In genomic region chr16:15057755-15058417, GRCh38 we compare ENCODE assay signal across 21 cellular contexts. TPM values are rescaled to one million over a fixed set of nuclear protein-coding genes. Genes with fewer than 3 reads are reported as not detected.
DNase-seq lines count a peak whose midpoint lies in the region; ATAC-seq, FAIRE-seq and TF ChIP-seq lines count a peak whose summit lies in the region.
"Had no signal": no experiment of that assay in that cellular context is flagged by ENCODE, and none has a peak within 500 bp of the region (broad histone marks: within the 10 kb centered on the region; RNA-seq: fewer than 3 reads in every experiment).

No MANE protein-coding gene starts in this region.

- H3K4me3 ChIP-seq in small intestine (ENCODE audit: low read depth in 1 of 2, low read length in 2 of 2), result no peak overlapping the region
- H3K4me3 ChIP-seq in naive thymus-derived CD4-positive, alpha-beta T cell (ENCODE audit: low read length), result no peak overlapping the region

- peaks cover 12 to 23% (median 15%) of the 10 kb centered on the region in 7 donors for H3K4me1 Mint-ChIP-seq in naive thymus-derived CD4-positive, alpha-beta T cell

- H3K27me3 Mint-ChIP-seq in naive thymus-derived CD4-positive, alpha-beta T cell, result no peaks in the 10 kb centered on the region
- H3K27me3 Mint-ChIP-seq: CD8-positive, alpha-beta memory T cell had no signal

- CTCF ChIA-PET in RWPE1 (lab: Yijun Ruan, JAX), result interaction anchor here (0.9 kb wide), 1 partner anchor 16 kb away, joined by 6 read pairs; no protein-coding TSS in a partner anchor
- CTCF ChIA-PET in naive thymus-derived CD4-positive, alpha-beta T cell (lab: Charles Lee), result interaction anchor here (0.6 kb wide), 1 partner anchor 949 kb away, joined by 3 read pairs; no protein-coding TSS in a partner anchor

- POLR2A ChIA-PET in RWPE1 (lab: Yijun Ruan, JAX; ENCODE audit: low non-redundant PET), result interaction anchor here (0.6 kb wide), 1 partner anchor 34 kb away, joined by 3 read pairs; no protein-coding TSS in a partner anchor
- POLR2A ChIA-PET in naive thymus-derived CD4-positive, alpha-beta T cell (lab: Charles Lee), result interaction anchor here (0.6 to 1.1 kb wide), 3 partner anchors 83 to 221 kb away, joined by 3 read pairs; partner anchors contain the start of gene PDXDC1

- peak; percentile 58 for DNase-seq in ELF-1 (ENCODE audit: low read depth, low spot score)
- no peak for DNase-seq in RWPE1 (ENCODE audit: low spot score)
- DNase-seq in left colon, result peak; percentile 51 to 64
- DNase-seq in small intestine, result peak; percentile 64
- DNase-seq in naive thymus-derived CD4-positive, alpha-beta T cell, result no peak
- no peak for DNase-seq in RCC 7860 (ENCODE audit: low spot score)
- DNase-seq: BE2C; CD8-positive, alpha-beta memory T cell; DMS79 treated with DMSO at 0.1 percent for 48 hours; GF-D8; GOT3; KBM-7; NCI-H1048; NCI-H1436 treated with DMSO at 0.1 percent for 48 hours; NCI-H2029 treated with DMSO at 0.1 percent for 48 hours; NCI-H2171 treated with DMSO at 0.1 percent for 48 hours; NCI-H510A; NCI-H82 had no signal

- 21 to 58% (median 37%) methylated on average over 7 of the region's 7 CpGs for WGBS in small intestine, 3 donors

- H3K27ac Mint-ChIP-seq in naive thymus-derived CD4-positive, alpha-beta T cell, result peak overlapping the region in 2 of 9 donors; percentile 10 to 18

- ATAC-seq in left colon (peak; percentile 62), GM18520 (IDR thresholded peaks at IDR 0.05; ENCODE audit: unreplicated experiment) (no peak)
- no peak for ATAC-seq in naive thymus-derived CD4-positive, alpha-beta T cell
- ATAC-seq: Right ventricle myocardium inferior had no signal

- H3K4me1 ChIP-seq in small intestine (ENCODE audit: control insufficient read depth in 2 of 2, insufficient read depth in 1 of 2, low read depth in 1 of 2, low read length in 1 of 2), result no peaks in the 10 kb centered on the region
- H3K4me1 ChIP-seq in naive thymus-derived CD4-positive, alpha-beta T cell (ENCODE audit: control insufficient read depth in 2 of 2, insufficient read depth in 2 of 2, low read length in 2 of 2), result peaks cover 8 to 12% of the 10 kb centered on the region in 2 donors
- H3K4me1 ChIP-seq: BE2C had no signal

- H3K36me3 ChIP-seq in small intestine (ENCODE audit: control insufficient read depth in 2 of 2, insufficient read depth in 2 of 2, low read length in 2 of 2), result peaks cover 8 to 20% of the 10 kb centered on the region in 2 donors
- peaks cover 5 to 36% (median 9%) of the 10 kb centered on the region in 3 experiments for H3K36me3 ChIP-seq in naive thymus-derived CD4-positive, alpha-beta T cell (ENCODE audit: control insufficient read depth in 2 of 3, insufficient read depth in 3 of 3, low read length in 3 of 3)

- peaks cover 8 to 20% (median 12%) of the 10 kb centered on the region in 5 donors for H3K36me3 Mint-ChIP-seq in naive thymus-derived CD4-positive, alpha-beta T cell

- H3K27ac ChIP-seq in RWPE1 (peak overlapping the region; percentile 23; the same call in 1 of the 2 replicates), small intestine (ENCODE audit: low read depth in 1 of 2, low read length in 1 of 2) (peak overlapping the region in 1 of 2 donors; percentile 78)
- no peak overlapping the region for H3K27ac ChIP-seq in naive thymus-derived CD4-positive, alpha-beta T cell (ENCODE audit: low read depth, low read length)

- peak overlapping the region in 1 of 10 donors; percentile 38 for H3K4me3 Mint-ChIP-seq in naive thymus-derived CD4-positive, alpha-beta T cell

- H3K9me3 ChIP-seq in small intestine (ENCODE audit: control insufficient read depth, low read depth), result no peaks in the 10 kb centered on the region
- no peaks in the 10 kb centered on the region for H3K9me3 ChIP-seq in naive thymus-derived CD4-positive, alpha-beta T cell (ENCODE audit: control insufficient read depth in 2 of 3, low read length in 3 of 3)
- H3K9me3 ChIP-seq: BE2C had no signal

- no peaks in the 10 kb centered on the region for H3K27me3 ChIP-seq in small intestine (ENCODE audit: control insufficient read depth in 2 of 2, insufficient read depth in 2 of 2, low read length in 2 of 2)
- H3K27me3 ChIP-seq in naive thymus-derived CD4-positive, alpha-beta T cell (ENCODE audit: control insufficient read depth in 2 of 2, insufficient read depth in 2 of 2, low read length in 2 of 2), result no peaks in the 10 kb centered on the region
- H3K27me3 ChIP-seq: BE2C had no signal

- intact Hi-C loops in left colon (cut with DNase I, micrococcal nuclease), result no loop called here
- intact Hi-C loops in naive thymus-derived CD4-positive, alpha-beta T cell (cut with micrococcal nuclease), result loop anchor here in 1 of 2 donors (2.0 kb wide), 2 partner anchors 43 to 585 kb away; partner anchors contain the start of gene MARF1

- FAIRE-seq in small intestine (lab: Jason Lieb, UNC), result no peak
- FAIRE-seq in RCC 7860 (lab: Jason Lieb, UNC), result no peak
- FAIRE-seq: GM12891 had no signal

- no peak for TF ChIP-seq CTCF in RWPE1 (conservative IDR thresholded peaks at IDR 0.05; ENCODE audit: low read depth)

- H3K9me3 Mint-ChIP-seq in naive thymus-derived CD4-positive, alpha-beta T cell, result no peaks in the 10 kb centered on the region
- H3K9me3 Mint-ChIP-seq: CD8-positive, alpha-beta memory T cell had no signal

RNA-seq across cellular contexts. Expression of gene NTAN1, which starts 2.0 kb away (rescaled TPM):
- total RNA-seq in left colon, result 10 to 100 TPM; 27.4 to 36.0 TPM
- polyA plus RNA-seq in small intestine, result 10 to 100 TPM; 21.0 to 36.2 (median 26.9) TPM
- 10 to 100 TPM; 26.1 to 39.2 (median 28.7) TPM for total RNA-seq in naive thymus-derived CD4-positive, alpha-beta T cell
- polyA plus RNA-seq in naive thymus-derived CD4-positive, alpha-beta T cell, result 10 to 100 TPM; 50.3 to 54.0 TPM

RNA-seq across cellular contexts. Expression of gene RRN3, which starts 36.2 kb away (rescaled TPM):
- 10 to 100 TPM; 25.7 to 26.9 TPM for total RNA-seq in left colon
- 10 to 100 TPM; 12.5 to 16.8 (median 14.8) TPM for polyA plus RNA-seq in small intestine
- total RNA-seq in naive thymus-derived CD4-positive, alpha-beta T cell, result 10 to 100 TPM; 27.3 to 46.9 (median 40.4) TPM
- 10 to 100 TPM; 29.0 to 36.5 TPM for polyA plus RNA-seq in naive thymus-derived CD4-positive, alpha-beta T cell

Comparison
In these comparisons a context has a peak if more than half of its experiments do, and no peak if none do; other contexts are left out.
1. DNase-seq: peak in ELF-1 (single experiment), left colon (2 of 2) and small intestine (single experiment); none in RWPE1 (single experiment), naive thymus-derived CD4-positive, alpha-beta T cell (0 of 9) and RCC 7860 (single experiment).